In genomic region chrX:154375156-154375504, GRCh38 we compare ENCODE assay signal across 1 cellular context.
TF ChIP-seq lines count a peak whose summit lies in the region.

No MANE protein-coding gene starts in this region.

TF ChIP-seq in IMR-90, 13 proteins besides CTCF, POLR2A, EP300 and RAD21:
- TF ChIP-seq USF2 (IDR thresholded peaks at IDR 0.05; ENCODE audit: low read depth, low read length) (no peak), MXI1 (IDR thresholded peaks at IDR 0.05; ENCODE audit: borderline replicate concordance, low read depth, low read length) (no peak), RFX5 (IDR thresholded peaks at IDR 0.05; ENCODE audit: low read depth, low read length) (no peak), RCOR1 (IDR thresholded peaks at IDR 0.05; ENCODE audit: insufficient replicate concordance, low read length) (no peak), SMC3 (IDR thresholded peaks at IDR 0.05; ENCODE audit: low read depth, low read length) (no peak), MAZ (IDR thresholded peaks at IDR 0.05; ENCODE audit: borderline replicate concordance, low read depth, low read length) (no peak), FOS (IDR thresholded peaks at IDR 0.05; ENCODE audit: low read depth, low read length) (no peak), CEBPB (IDR thresholded peaks at IDR 0.05; ENCODE audit: low read depth, low read length) (no peak), CHD1 (IDR thresholded peaks at IDR 0.05; ENCODE audit: low read depth, low read length) (no peak), BHLHE40 (IDR thresholded peaks at IDR 0.05; ENCODE audit: low read depth, low read length) (no peak), ELK1 (IDR thresholded peaks at IDR 0.05; ENCODE audit: borderline replicate concordance, low read depth, low read length) (no peak), NFE2L2 (IDR thresholded peaks at IDR 0.05; ENCODE audit: low read depth, low read length) (no peak), MAFK (IDR thresholded peaks at IDR 0.05; ENCODE audit: low read depth, low read length) (no peak)
TF ChIP-seq in IMR-90: peak in this region for 0.
